In genomic region chr12:49637401-49637800, GRCh38 we compare ENCODE assay signal across 8 cellular contexts. TPM values are rescaled to one million over a fixed set of nuclear protein-coding genes. Genes with fewer than 3 reads are reported as not detected.
DNase-seq lines count a peak whose midpoint lies in the region; ATAC-seq, FAIRE-seq and TF ChIP-seq lines count a peak whose summit lies in the region.

No MANE protein-coding gene starts in this region.

- no peak overlapping the region for H2BK20ac ChIP-seq in H1 (ENCODE audit: low read length)

- no peaks in the 10 kb centered on the region; the same call in 1 of the 2 replicates for H3K79me1 ChIP-seq in H1 (ENCODE audit: low read depth, low read length)

- H3K4me3 ChIP-seq in CD8-positive, alpha-beta T cell (ENCODE audit: low read depth, low read length) = no peak overlapping the region
- H3K4me3 ChIP-seq in H1 (ENCODE audit: extremely low read depth in 1 of 4, insufficient read depth in 2 of 4, low read depth in 3 of 4, low read length in 4 of 4) = no peak overlapping the region

- H2BK15ac ChIP-seq in H1 (ENCODE audit: low read length) = peak overlapping the region; percentile 61

- H3K4me1 Mint-ChIP-seq in CD8-positive, alpha-beta T cell (ENCODE audit: low read depth) = peaks cover 29% of the 10 kb centered on the region
- peaks cover 23% of the 10 kb centered on the region for H3K4me1 Mint-ChIP-seq in nephron

- POLR2A ChIA-PET in CD8-positive, alpha-beta T cell (lab: Charles Lee) = interaction anchor here (0.7 to 4.3 kb wide), 6 partner anchors 11 to 104 kb away, joined by 3 to 19 read pairs (median 6); partner anchors contain the start of genes FMNL3, PRPF40B and TMBIM6
- POLR2A ChIA-PET in H1 (lab: Charles Lee; ENCODE audit: partially characterized antibody) = interaction anchor here (1.0 to 4.1 kb wide), 12 partner anchors 8 to 120 kb away, joined by 3 to 25 read pairs (median 7); partner anchors contain the start of genes FMNL3, PRPF40B and TMBIM6

- TF ChIP-seq CTCF in CD8-positive, alpha-beta T cell (IDR thresholded peaks at IDR 0.05) = no peak
- TF ChIP-seq CTCF in H1 (IDR thresholded peaks at IDR 0.05; ENCODE audit: control extremely low read depth in 1 of 3, insufficient read depth in 1 of 3, low read depth in 1 of 3, low read length in 3 of 3) (no peak), nephron (IDR thresholded peaks at IDR 0.05; ENCODE audit: unreplicated experiment in 3 of 3) (no peak)

- FAIRE-seq in H1 (lab: Jason Lieb, UNC) = no peak

- no peaks in the 10 kb centered on the region for H3K36me3 Mint-ChIP-seq in CD8-positive, alpha-beta T cell
- peaks cover 21% of the 10 kb centered on the region for H3K36me3 Mint-ChIP-seq in nephron (ENCODE audit: low read depth)

- intact Hi-C loops in CD8-positive, alpha-beta T cell (cut with DNase I, micrococcal nuclease) = loop anchor here (1.0 to 2.0 kb wide), 2 partner anchors 70 to 141 kb away; partner anchors contain the start of gene FMNL3 (in 2 of the 2)

- H2AK5ac ChIP-seq in H1 (ENCODE audit: low read depth, low read length) = peak overlapping the region; percentile 90; the same call in 1 of the 2 replicates

- CTCF ChIA-PET in CD8-positive, alpha-beta T cell (lab: Charles Lee) = interaction anchor here (0.5 to 19.5 kb wide), 24 partner anchors 11 to 392 kb away, joined by 3 to 493 read pairs (median 4); partner anchors contain the start of genes FMNL3, PRPF40B and TMBIM6
- CTCF ChIA-PET in H1 (lab: Charles Lee; ENCODE audit: partially characterized antibody) = interaction anchor here (0.7 to 6.4 kb wide), 36 partner anchors 8 to 224 kb away, joined by 3 to 98 read pairs (median 4); partner anchors contain the start of genes FMNL3, PRPF40B and TMBIM6

- no peaks in the 10 kb centered on the region for H3K9me3 ChIP-seq in CD8-positive, alpha-beta T cell (ENCODE audit: low read length)
- no peaks in the 10 kb centered on the region for H3K9me3 ChIP-seq in H1 (ENCODE audit: insufficient read depth in 2 of 2, low read depth in 1 of 2, low read length in 1 of 2)

- H3K4me2 ChIP-seq in H1 (ENCODE audit: insufficient read depth in 1 of 2, low read depth in 2 of 2, low read length in 2 of 2) = peak overlapping the region; percentile 16 to 28; a peak in 2 of 4 replicates

- ATAC-seq in CD8-positive, alpha-beta T cell = no peak
- no peak for ATAC-seq in HG03095 (IDR thresholded peaks at IDR 0.05; ENCODE audit: unreplicated experiment)
- no peak for ATAC-seq in GM21528 (IDR thresholded peaks at IDR 0.05; ENCODE audit: low FRiP score, unreplicated experiment)

- H3K56ac ChIP-seq in H1 (replicated peaks; ENCODE audit: insufficient read length, low read depth, low read length) = peak overlapping the region; percentile 12

- no peak for DNase-seq in CD8-positive, alpha-beta T cell
- DNase-seq in NCI-H2196 treated with DMSO at 0.1 percent for 48 hours (lab: John Stamatoyannopoulos, UW; ENCODE audit: unreplicated experiment) = peak; percentile 11
- DNase-seq in H1 (ENCODE audit: low read depth in 1 of 2, low spot score in 2 of 2) = no peak
- no peak for DNase-seq in DMS79 (lab: John Stamatoyannopoulos, UW)
- DNase-seq in kidney tubule cell (ENCODE audit: low spot score) = no peak

- no peaks in the 10 kb centered on the region for H3K79me2 ChIP-seq in H1 (ENCODE audit: control insufficient read depth in 1 of 2, insufficient read depth in 2 of 2, low read length in 2 of 2)

- H4K8ac ChIP-seq in H1 (ENCODE audit: extremely low read depth, insufficient read depth, low read length) = no peak overlapping the region

- no peak overlapping the region for H3K14ac ChIP-seq in H1 (ENCODE audit: insufficient read length)

- H2AFZ ChIP-seq in H1 (ENCODE audit: low read length) = no peak overlapping the region

- H3K27me3 Mint-ChIP-seq in CD8-positive, alpha-beta T cell (ENCODE audit: low read depth) = no peaks in the 10 kb centered on the region
- no peaks in the 10 kb centered on the region for H3K27me3 Mint-ChIP-seq in nephron (ENCODE audit: low read depth)

- H2BK5ac ChIP-seq in H1 (ENCODE audit: low read depth, low read length) = peak overlapping the region; percentile 76

- WGBS in H1 (ENCODE audit: extremely low coverage in 1 of 2, insufficient coverage in 1 of 2, insufficient read length in 1 of 2, insufficient replicate concordance in 2 of 2, low coverage in 1 of 2, low lambda C conversion rate in 2 of 2, missing lambda C conversion rate in 1 of 2), 2 experiments = 61% methylated on average over 6 of the region's 8 CpGs; no CpG with 5 or more reads in 1 of the 2 experiments

- no peak for TF ChIP-seq POLR2A in H1 (IDR thresholded peaks at IDR 0.05; ENCODE audit: control extremely low read depth in 1 of 2, low read depth in 2 of 2, low read length in 2 of 2)

- no peak overlapping the region for H2BK120ac ChIP-seq in H1 (replicated peaks; ENCODE audit: low read depth, low read length)

- peak overlapping the region; percentile 86; the same call in 1 of the 2 replicates for H2BK12ac ChIP-seq in H1 (ENCODE audit: low read depth, low read length)

- H3K23me2 ChIP-seq in H1 (ENCODE audit: low read depth, low read length) = no peaks in the 10 kb centered on the region

- H3K27me3 ChIP-seq in CD8-positive, alpha-beta T cell (ENCODE audit: insufficient read depth, low read length) = no peaks in the 10 kb centered on the region
- H3K27me3 ChIP-seq in H1 (replicated peaks in 1 of 4; ENCODE audit: control insufficient read depth in 3 of 4, extremely low read depth in 1 of 4, insufficient read depth in 3 of 4, low read length in 3 of 4) = no peaks in the 10 kb centered on the region

- H3K4ac ChIP-seq in H1 (replicated peaks; ENCODE audit: insufficient read length, low read depth, low read length) = peak overlapping the region; percentile 36

- peak overlapping the region; percentile 80 for H3K18ac ChIP-seq in H1 (ENCODE audit: extremely low read depth, low read length)

- no peak overlapping the region for H3K4me3 Mint-ChIP-seq in CD8-positive, alpha-beta T cell
- H3K4me3 Mint-ChIP-seq in nephron = peak overlapping the region in 2 of 3 experiments; percentile 4 to 11

- H4K5ac ChIP-seq in H1 (ENCODE audit: insufficient read length, low read depth, low read length) = peak overlapping the region; percentile 55

- no peaks in the 10 kb centered on the region for H3K9me3 Mint-ChIP-seq in CD8-positive, alpha-beta T cell
- H3K9me3 Mint-ChIP-seq in nephron = no peaks in the 10 kb centered on the region

- H3K27ac Mint-ChIP-seq in CD8-positive, alpha-beta T cell = peak overlapping the region; percentile 46
- H3K27ac Mint-ChIP-seq in nephron = peak overlapping the region; percentile 88 to 94 (median 93)

- peak overlapping the region in 1 of 4 experiments; percentile 20; a peak in 2 of 7 replicates for H3K9ac ChIP-seq in H1 (replicated peaks in 1 of 4; ENCODE audit: extremely low read depth in 1 of 4, low read depth in 3 of 4, low read length in 3 of 4)

- peaks cover 0 to 4% of the 10 kb centered on the region in 2 experiments for H4K20me1 ChIP-seq in H1 (replicated peaks in 1 of 2; ENCODE audit: control insufficient read depth in 1 of 2, insufficient read depth in 2 of 2, low read length in 2 of 2)

- peaks cover 21% of the 10 kb centered on the region for H3K4me1 ChIP-seq in CD8-positive, alpha-beta T cell (ENCODE audit: insufficient read depth, low read length)
- H3K4me1 ChIP-seq in H1 (replicated peaks in 1 of 4; ENCODE audit: control insufficient read depth in 3 of 4, insufficient read depth in 4 of 4, low read length in 3 of 4) = peaks cover 0 to 10% (median 5%) of the 10 kb centered on the region in 4 experiments; a peak in 5 of 7 replicates

- TF ChIP-seq EP300 in H1 (IDR thresholded peaks at IDR 0.05; ENCODE audit: borderline replicate concordance in 1 of 2, low read depth in 2 of 2, low read length in 2 of 2) = no peak

- H4K91ac ChIP-seq in H1 (replicated peaks; ENCODE audit: insufficient read length, low read length) = peak overlapping the region; percentile 70

- H3K36me3 ChIP-seq in CD8-positive, alpha-beta T cell (ENCODE audit: insufficient read depth, low read length) = no peaks in the 10 kb centered on the region
- peaks cover 0 to 11% (median 2%) of the 10 kb centered on the region in 4 experiments; a peak in 5 of 8 replicates for H3K36me3 ChIP-seq in H1 (ENCODE audit: control insufficient read depth in 2 of 4, insufficient read depth in 4 of 4, low read length in 3 of 4)

- TF ChIP-seq RAD21 in H1 (IDR thresholded peaks at IDR 0.05 in 1 of 2, conservative IDR thresholded peaks at IDR 0.05 in 1 of 2; ENCODE audit: low read depth in 2 of 2, low read length in 2 of 2) = no peak

- no peak overlapping the region for H3K27ac ChIP-seq in CD8-positive, alpha-beta T cell (ENCODE audit: low read depth, low read length)
- no peak overlapping the region; the same call in 1 of the 2 replicates for H3K27ac ChIP-seq in H1 (ENCODE audit: low read depth, low read length)

- H3K23ac ChIP-seq in H1 (ENCODE audit: insufficient read length) = no peak overlapping the region

TF ChIP-seq in H1, 55 proteins besides CTCF, POLR2A, EP300 and RAD21 (continues in another document):
- TF ChIP-seq PHF8 (conservative IDR thresholded peaks at IDR 0.05; ENCODE audit: low read depth, low read length) (no peak), CREB1 (IDR thresholded peaks at IDR 0.05) (no peak), GABPA (IDR thresholded peaks at IDR 0.05; ENCODE audit: borderline replicate concordance, insufficient read depth, low read length) (no peak), CEBPB (IDR thresholded peaks at IDR 0.05; ENCODE audit: low read depth, low read length) (no peak)

RNA-seq across cellular contexts. Expression of gene PRPF40B, which starts 14.0 kb away (rescaled TPM):
- total RNA-seq in CD8-positive, alpha-beta T cell = 1 to 10 TPM; 3.4 to 4.2 TPM
- total RNA-seq in H1 (2021; fragmentation: NEBNext Ultra II Directional; extraction: Animal tissue kit (Norgen Biotek cat#: 25700)) = 24.4 and 26.8 TPM in 2 replicates
- polyA plus RNA-seq in H1 (2011; rRNA removed) = 14.4 and 23.5 TPM in 2 replicates
- polyA plus RNA-seq in H1 (2011; cell fraction: cytosol; rRNA removed) = 23.9 TPM
- polyA plus RNA-seq in H1 (2011; cell fraction: nucleus; rRNA removed) = 137 TPM
- 14.2 to 29.0 TPM (median 24.0 TPM) in 4 replicates for polyA plus RNA-seq in H1 (2012, experiment 1 of 2)
- polyA plus RNA-seq in H1 (2012, experiment 2 of 2) = 9.3 TPM
- 13.1 TPM for polyA plus RNA-seq in H1 (2013, experiment 1 of 2)
- 13.0 TPM for polyA plus RNA-seq in H1 (2013, experiment 2 of 2)
- polyA minus RNA-seq in H1 (2011; rRNA and poly(A)+ RNA removed) = 14.2 and 23.3 TPM in 2 replicates
- polyA minus RNA-seq in H1 (2011; cell fraction: cytosol; rRNA and poly(A)+ RNA removed) = 11.0 TPM
- 41.9 TPM for polyA minus RNA-seq in H1 (2011; cell fraction: nucleus; rRNA and poly(A)+ RNA removed)

RNA-seq across cellular contexts. Expression of gene FAM186B, which starts 32.0 kb away (rescaled TPM):
- 1 to 10 TPM in 1 of 2 experiments, under 1 TPM in 1; 0.50 to 1.0 TPM for total RNA-seq in CD8-positive, alpha-beta T cell
- total RNA-seq in H1 (2021; fragmentation: NEBNext Ultra II Directional; extraction: Animal tissue kit (Norgen Biotek cat#: 25700)) = 0.21 and 0.73 TPM in 2 replicates
- polyA plus RNA-seq in H1 (2011; rRNA removed) = 0.12 and 0.13 TPM in 2 replicates
- 0.28 TPM for polyA plus RNA-seq in H1 (2011; cell fraction: cytosol; rRNA removed)
- polyA plus RNA-seq in H1 (2011; cell fraction: nucleus; rRNA removed) = 0.34 TPM
- polyA plus RNA-seq in H1 (2012, experiment 1 of 2) = 0.52 to 0.70 TPM (median 0.58 TPM) in 4 replicates
- polyA plus RNA-seq in H1 (2012, experiment 2 of 2) = 0.09 TPM
- polyA plus RNA-seq in H1 (2013, experiment 1 of 2) = 0.18 TPM
- 0.09 TPM for polyA plus RNA-seq in H1 (2013, experiment 2 of 2)
- polyA minus RNA-seq in H1 (2011; rRNA and poly(A)+ RNA removed) = 0.41 and 0.46 TPM in 2 replicates
- not detected for polyA minus RNA-seq in H1 (2011; cell fraction: cytosol; rRNA and poly(A)+ RNA removed)
- polyA minus RNA-seq in H1 (2011; cell fraction: nucleus; rRNA and poly(A)+ RNA removed) = 0.20 TPM
